8 cellular contexts compared by ENCODE assay signal in genomic region chr13:79775830-79776229, GRCh38.
DNase-seq lines count a peak whose midpoint lies in the region; ATAC-seq and TF ChIP-seq lines count a peak whose summit lies in the region.

No MANE protein-coding gene starts in this region.

- H3K36me3 ChIP-seq in psoas muscle (ENCODE audit: insufficient read depth in 1 of 2, low read depth in 1 of 2) = no peaks in the 10 kb centered on the region

- DNase-seq in G401 (ENCODE audit: low spot score) (peak; percentile 86), SK-MEL-5 (ENCODE audit: low read depth, low spot score) (peak; percentile 81), foreskin keratinocyte (peak; percentile 15 to 52), psoas muscle (no peak)
- no peak for DNase-seq in activated CD8-positive, alpha-beta memory T cell treated with anti-CD3 and anti-CD28 coated beads for 24 hours

- H3K27me3 ChIP-seq in foreskin keratinocyte (no peaks in the 10 kb centered on the region), psoas muscle (ENCODE audit: insufficient read depth in 3 of 3, low read length in 2 of 3) (no peaks in the 10 kb centered on the region)

- peak; percentile 52 for ATAC-seq in HG03103 (IDR thresholded peaks at IDR 0.05; ENCODE audit: low read depth, unreplicated experiment)
- ATAC-seq in foreskin keratinocyte = no peak
- ATAC-seq in psoas muscle = peak in 1 of 4 donors; percentile 65
- no peak for ATAC-seq in HG03521 (IDR thresholded peaks at IDR 0.05; ENCODE audit: unreplicated experiment)
- no peak for ATAC-seq in HG03108 (IDR thresholded peaks at IDR 0.05; ENCODE audit: unreplicated experiment)

- no peak overlapping the region for H3K4me3 ChIP-seq in psoas muscle

- H3K9me3 ChIP-seq in psoas muscle = peaks cover 7% of the 10 kb centered on the region

- intact Hi-C loops in psoas muscle (cut with DNase I) = loop anchor here (5.0 kb wide), 2 partner anchors 566 to 586 kb away; partner anchors contain the start of gene SPRY2 (in 1 of the 2)

- TF ChIP-seq CTCF in foreskin keratinocyte (conservative IDR thresholded peaks at IDR 0.05) = peak; percentile 83
- peak; percentile 55 for TF ChIP-seq CTCF in psoas muscle (IDR thresholded peaks at IDR 0.05)

- WGBS in psoas muscle, 3 donors = 19 to 40% (median 22%) methylated on average over 1 of the region's 1 CpG

- H3K27ac ChIP-seq in foreskin keratinocyte = no peak overlapping the region
- H3K27ac ChIP-seq in psoas muscle = no peak overlapping the region

- in situ Hi-C loops in G401 (cut with HindIII; ENCODE audit: low sequenced_read_pairs) = no loop called here
- in situ Hi-C loops in SK-MEL-5 (cut with HindIII; ENCODE audit: low pct_unique_long_range_greater_than_20kb, low sequenced_read_pairs) = loop anchor here (25.0 kb wide), 1 partner anchor 161 kb away; no protein-coding TSS in a partner anchor

- peaks cover 21% of the 10 kb centered on the region for H3K4me1 ChIP-seq in foreskin keratinocyte
- H3K4me1 ChIP-seq in psoas muscle = no peaks in the 10 kb centered on the region

Comparison
In these comparisons a context has a peak if more than half of its experiments do, and no peak if none do; other contexts are left out.
1. DNase-seq: peak in G401 (single experiment), SK-MEL-5 (single experiment) and foreskin keratinocyte (2 of 2); none in psoas muscle (0 of 2) and activated CD8-positive, alpha-beta memory T cell treated with anti-CD3 and anti-CD28 coated beads for 24 hours (single experiment).